15 cellular contexts compared by ENCODE assay signal in the genomic region with DNA sequence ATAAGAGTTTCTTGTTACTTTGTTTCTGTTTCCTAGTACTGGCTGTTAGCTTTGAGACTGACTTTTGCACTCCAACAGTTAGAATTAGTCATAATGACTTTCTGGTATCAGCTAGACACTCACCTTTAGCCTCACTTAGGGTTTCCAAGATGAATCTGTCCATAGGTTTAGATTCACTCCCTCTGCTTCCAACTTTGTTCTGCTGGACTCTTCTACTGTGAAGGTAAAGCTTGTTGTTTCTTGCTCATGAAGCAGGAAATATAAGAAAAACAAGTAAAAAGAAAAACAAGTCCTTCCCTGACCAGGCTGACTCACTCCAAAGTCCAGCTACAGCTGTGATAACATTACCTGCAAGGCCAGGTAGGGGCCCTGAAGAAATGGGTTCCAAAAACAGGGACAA.
DNase-seq lines count a peak whose midpoint lies in the region; ATAC-seq, FAIRE-seq and TF ChIP-seq lines count a peak whose summit lies in the region.
"Had no signal": no experiment of that assay in that cellular context is flagged by ENCODE, and none has a peak within 500 bp of the region (broad histone marks: within the 10 kb centered on the region; RNA-seq: fewer than 3 reads in every experiment).

No MANE protein-coding gene starts in this region.

- H3K4ac ChIP-seq in mesenchymal stem cell (ENCODE audit: low read depth in 1 of 2, low read length in 2 of 2), result no peak overlapping the region

- no peak overlapping the region for H2BK120ac ChIP-seq in mesenchymal stem cell (ENCODE audit: low read depth, low read length)

- peaks cover 3% of the 10 kb centered on the region for H3K36me3 Mint-ChIP-seq in activated T-helper 2 cell treated with anti-CD3 and anti-CD28 coated beads, Interferon-gamma antibody, Interleukin-2, Interleukin-4, amounts not matched to agents 10 μg/mL and 5 μg/mL and 100 μg/mL, durations not matched to agents 14 hours and 24 hours and 36 hours (ENCODE audit: low read depth)
- H3K36me3 Mint-ChIP-seq: naive B cell had no signal

- peak overlapping the region; percentile 39 for H3K4me2 ChIP-seq in mesenchymal stem cell (ENCODE audit: low read length, poor library complexity, severe bottlenecking)
- H3K4me2 ChIP-seq: BLaER1 had no signal

- H3K27me3 Mint-ChIP-seq in activated T-helper 2 cell treated with anti-CD3 and anti-CD28 coated beads, Interferon-gamma antibody, Interleukin-2, Interleukin-4, amounts not matched to agents 10 μg/mL and 5 μg/mL and 100 μg/mL, durations not matched to agents 14 hours and 24 hours and 36 hours (ENCODE audit: low read depth), result no peaks in the 10 kb centered on the region
- H3K27me3 Mint-ChIP-seq: naive B cell had no signal

- H3K27ac ChIP-seq in right cardiac atrium (ENCODE audit: low read length) (peak overlapping the region; percentile 68), right atrium auricular region (no peak overlapping the region), mesenchymal stem cell (ENCODE audit: low read length, poor library complexity, severe bottlenecking) (peak overlapping the region; percentile 66)
- H3K27ac ChIP-seq: BLaER1, WERI-Rb-1 had no signal

- H2BK12ac ChIP-seq in mesenchymal stem cell (ENCODE audit: low read length in 2 of 2), result no peak overlapping the region

- no peak overlapping the region for H4K91ac ChIP-seq in mesenchymal stem cell (ENCODE audit: low read length)

- H3K79me1 ChIP-seq in mesenchymal stem cell (replicated peaks; ENCODE audit: low read length, poor library complexity, severe bottlenecking), result no peaks in the 10 kb centered on the region

- H3K23ac ChIP-seq in mesenchymal stem cell (ENCODE audit: low read length in 2 of 2), result no peak overlapping the region

- H3K14ac ChIP-seq in mesenchymal stem cell (ENCODE audit: low read length in 2 of 2), result no peak overlapping the region

- H3K9me3 ChIP-seq in right cardiac atrium (ENCODE audit: control insufficient read depth, low read length) (no peaks in the 10 kb centered on the region), right atrium auricular region (no peaks in the 10 kb centered on the region), mesenchymal stem cell (ENCODE audit: control insufficient read depth, low read length) (no peaks in the 10 kb centered on the region)
- H3K9me3 ChIP-seq: BLaER1 had no signal

- intact Hi-C loops in right cardiac atrium (cut with DNase I), result no loop called here
- intact Hi-C loops in activated T-helper 2 cell treated with anti-CD3 and anti-CD28 coated beads, Interferon-gamma antibody, Interleukin-2, Interleukin-4, amounts not matched to agents 10 μg/mL and 5 μg/mL and 100 μg/mL, durations not matched to agents 14 hours and 24 hours and 36 hours (cut with micrococcal nuclease), result loop anchor here (2.0 to 10.0 kb wide), 4 partner anchors 53 to 147 kb away; a partner anchor contains a TSS

- H3K4me3 ChIP-seq in right cardiac atrium (ENCODE audit: low read length) (peak overlapping the region; percentile 20), right atrium auricular region (no peak overlapping the region), mesenchymal stem cell (ENCODE audit: insufficient read depth in 1 of 2, low read depth in 1 of 2, low read length in 2 of 2) (no peak overlapping the region)
- H3K4me3 ChIP-seq: BLaER1 had no signal

- no peak overlapping the region for H3K9ac ChIP-seq in mesenchymal stem cell (ENCODE audit: low read length)
- H3K9ac ChIP-seq: BLaER1 had no signal

- peaks cover 3% of the 10 kb centered on the region for H3K4me1 ChIP-seq in right cardiac atrium (ENCODE audit: control insufficient read depth, insufficient read depth, low read length)
- no peaks in the 10 kb centered on the region for H3K4me1 ChIP-seq in right atrium auricular region
- H3K4me1 ChIP-seq in mesenchymal stem cell (ENCODE audit: control insufficient read depth, insufficient read depth, low read depth, low read length), result peaks cover 8% of the 10 kb centered on the region
- H3K4me1 ChIP-seq: BLaER1 had no signal

- H4K8ac ChIP-seq in mesenchymal stem cell (ENCODE audit: low read length), result no peak overlapping the region

- no peaks in the 10 kb centered on the region for H3K9me3 Mint-ChIP-seq in activated T-helper 2 cell treated with anti-CD3 and anti-CD28 coated beads, Interferon-gamma antibody, Interleukin-2, Interleukin-4, amounts not matched to agents 10 μg/mL and 5 μg/mL and 100 μg/mL, durations not matched to agents 14 hours and 24 hours and 36 hours
- H3K9me3 Mint-ChIP-seq: naive B cell had no signal

- DNase-seq in right cardiac atrium, result no peak
- DNase-seq in right atrium auricular region (ENCODE audit: low spot score), result no peak
- DNase-seq in activated T-helper 2 cell treated with anti-CD3 and anti-CD28 coated beads, Interferon-gamma antibody, Interleukin-2, Interleukin-4, amounts not matched to agents 10 μg/mL and 5 μg/mL and 100 μg/mL, durations not matched to agents 14 hours and 24 hours and 36 hours (ENCODE audit: low spot score), result no peak
- DNase-seq in mesenchymal stem cell, result peak; percentile 12
- DNase-seq in H54 (ENCODE audit: insufficient read length, low spot score), result no peak
- DNase-seq in NCI-H1105 (lab: John Stamatoyannopoulos, UW), result no peak
- DNase-seq: HCEC 1CT; naive B cell; SHP77; stimulated activated CD4-positive, alpha-beta T cell treated with anti-CD3 and anti-CD28 coated beads, Interleukin-12 subunit alpha, Interleukin-12 subunit beta, amount 100 ng/mL, for 4 hours; stimulated activated CD8-positive, alpha-beta memory T cell treated with anti-CD3 and anti-CD28 coated beads, Interleukin-4, amount 100 ng/mL, for 48 hours; WERI-Rb-1 had no signal

- H3K36me3 ChIP-seq in right atrium auricular region (no peaks in the 10 kb centered on the region), mesenchymal stem cell (ENCODE audit: control insufficient read depth in 1 of 2, insufficient read depth in 2 of 2, low read depth in 1 of 2, low read length in 2 of 2) (no peaks in the 10 kb centered on the region)
- H3K36me3 ChIP-seq: BLaER1, WERI-Rb-1 had no signal

- FAIRE-seq in H54 (lab: Jason Lieb, UNC), result no peak

- TF ChIP-seq POLR2A in H54 (IDR thresholded peaks at IDR 0.05; ENCODE audit: low read depth, low read length), result no peak

- peak overlapping the region; percentile 87 for H3K27ac Mint-ChIP-seq in activated T-helper 2 cell treated with anti-CD3 and anti-CD28 coated beads, Interferon-gamma antibody, Interleukin-2, Interleukin-4, amounts not matched to agents 10 μg/mL and 5 μg/mL and 100 μg/mL, durations not matched to agents 14 hours and 24 hours and 36 hours
- H3K27ac Mint-ChIP-seq: naive B cell had no signal

- no peak overlapping the region for H3K18ac ChIP-seq in mesenchymal stem cell (ENCODE audit: low read depth in 1 of 2, low read length in 2 of 2)

- ATAC-seq in right cardiac atrium (no peak), HG03196 (IDR thresholded peaks at IDR 0.05; ENCODE audit: unreplicated experiment) (no peak), GM21825 (IDR thresholded peaks at IDR 0.05; ENCODE audit: unreplicated experiment) (no peak)

- no peak overlapping the region for H2AK5ac ChIP-seq in mesenchymal stem cell (ENCODE audit: low read length, severe bottlenecking)

- H3K4me3 Mint-ChIP-seq in activated T-helper 2 cell treated with anti-CD3 and anti-CD28 coated beads, Interferon-gamma antibody, Interleukin-2, Interleukin-4, amounts not matched to agents 10 μg/mL and 5 μg/mL and 100 μg/mL, durations not matched to agents 14 hours and 24 hours and 36 hours (ENCODE audit: low read depth), result peak overlapping the region; percentile 90

- H2BK15ac ChIP-seq in mesenchymal stem cell (ENCODE audit: low read depth, poor library complexity, severe bottlenecking), result no peak overlapping the region

- H3K27me3 ChIP-seq in right cardiac atrium (ENCODE audit: control insufficient read depth, insufficient read depth) (no peaks in the 10 kb centered on the region), right atrium auricular region (no peaks in the 10 kb centered on the region), mesenchymal stem cell (ENCODE audit: control insufficient read depth in 1 of 2, insufficient read depth in 1 of 2, low read length in 2 of 2) (no peaks in the 10 kb centered on the region)
- H3K27me3 ChIP-seq: BLaER1 had no signal

- no peak for TF ChIP-seq CTCF in right atrium auricular region (IDR thresholded peaks at IDR 0.05)

- peaks cover 47% of the 10 kb centered on the region for H3K4me1 Mint-ChIP-seq in activated T-helper 2 cell treated with anti-CD3 and anti-CD28 coated beads, Interferon-gamma antibody, Interleukin-2, Interleukin-4, amounts not matched to agents 10 μg/mL and 5 μg/mL and 100 μg/mL, durations not matched to agents 14 hours and 24 hours and 36 hours (ENCODE audit: low read depth)

- no peak overlapping the region for H2AFZ ChIP-seq in mesenchymal stem cell (ENCODE audit: low read depth, low read length)

- H2BK5ac ChIP-seq in mesenchymal stem cell (ENCODE audit: low read depth, low read length, poor library complexity, severe bottlenecking), result no peak overlapping the region

Comparison
In these comparisons a context has a peak if more than half of its experiments do, and no peak if none do; other contexts are left out.
1. H3K27ac ChIP-seq: peak in right cardiac atrium (single experiment) and mesenchymal stem cell (single experiment); none in right atrium auricular region (0 of 2).